In the genomic region with DNA sequence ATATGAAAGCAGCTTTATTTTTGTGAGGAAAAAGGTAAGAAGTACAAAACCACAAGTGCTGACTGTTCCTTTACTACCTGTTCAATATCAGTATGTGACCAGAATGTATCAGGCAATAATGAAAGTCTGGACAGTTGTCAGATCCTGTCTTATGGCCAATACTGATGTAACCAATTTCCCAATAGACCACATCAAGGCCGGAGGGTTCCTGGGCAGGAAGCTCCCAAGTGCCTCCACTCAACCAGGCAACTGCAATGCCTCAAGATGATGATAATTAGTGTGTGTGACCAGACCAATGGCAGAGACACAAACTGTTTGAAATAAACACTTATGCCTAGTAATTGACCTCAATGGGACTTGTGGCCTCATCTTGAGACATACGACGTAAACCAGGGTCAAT, we compare ENCODE assay signal across 1 cellular context.
A peak's percentile ranks its signal among the peaks of the same experiment; 100 is the strongest.
TF ChIP-seq lines count a peak whose summit lies in the region.

No MANE protein-coding gene starts in this region.

TF ChIP-seq in HCT116, 20 proteins besides CTCF, POLR2A, EP300 and RAD21:
- TF ChIP-seq CEBPB (IDR thresholded peaks at IDR 0.05; ENCODE audit: low read depth) = 0 out of 2 replicates have a peak, but pooled peaks have one; percentile 41
- TF ChIP-seq, protein P1, sequence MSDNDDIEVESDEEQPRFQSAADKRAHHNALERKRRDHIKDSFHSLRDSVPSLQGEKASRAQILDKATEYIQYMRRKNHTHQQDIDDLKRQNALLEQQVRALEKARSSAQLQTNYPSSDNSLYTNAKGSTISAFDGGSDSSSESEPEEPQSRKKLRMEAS (IDR thresholded peaks at IDR 0.05) = no peak
